ENCODE assay signal across 1 cellular context in genomic region chr17:59826741-59827453, GRCh38.
TF ChIP-seq lines count a peak whose summit lies in the region.

No MANE protein-coding gene starts in this region.

TF ChIP-seq in K562, 482 proteins besides CTCF, POLR2A, EP300 and RAD21 (continued from another document):
- TF ChIP-seq HMBOX1 (IDR thresholded peaks at IDR 0.05) (no peak), ZNF586 (CRISPR knock-in tag; conservative IDR thresholded peaks at IDR 0.05) (no peak), ZNF184 (CRISPR knock-in tag; IDR thresholded peaks at IDR 0.05) (no peak), JUNB (CRISPR knock-in tag; conservative IDR thresholded peaks at IDR 0.05) (no peak), PBX2 (CRISPR knock-in tag; IDR thresholded peaks at IDR 0.05; ENCODE audit: low read depth) (no peak), PBX2 (tag; conservative IDR thresholded peaks at IDR 0.05; ENCODE audit: low read depth) (no peak), RBM25 (IDR thresholded peaks at IDR 0.05; ENCODE audit: low read depth, low read length, severe bottlenecking) (no peak), GABPB1 (CRISPR knock-in tag; IDR thresholded peaks at IDR 0.05) (no peak)
TF ChIP-seq in K562: peak in this region for 0.
